12 cellular contexts compared by ENCODE assay signal in genomic region chr14:36656769-36657408, GRCh38. TPM values are rescaled to one million over a fixed set of nuclear protein-coding genes. Genes with fewer than 3 reads are reported as not detected.
A peak's percentile ranks its signal among the peaks of the same experiment; 100 is the strongest.
DNase-seq lines count a peak whose midpoint lies in the region; ATAC-seq and TF ChIP-seq lines count a peak whose summit lies in the region.
"Had no signal": no experiment of that assay in that cellular context is flagged by ENCODE, and none has a peak within 500 bp of the region (broad histone marks: within the 10 kb centered on the region; RNA-seq: fewer than 3 reads in every experiment).

No MANE protein-coding gene starts in this region.

- H3K27ac ChIP-seq in CD4-positive, alpha-beta memory T cell (ENCODE audit: low read depth, low read length), result no peak overlapping the region

- H3K4me3 Mint-ChIP-seq in CD4-positive, alpha-beta memory T cell, result peak overlapping the region in 7 of 8 donors; percentile 30 to 72 (median 39)
- H3K4me3 Mint-ChIP-seq in dendritic cell treated with granulocyte-macrophage colony-stimulating factor and Interleukin-4, amounts not matched to agents 40 ng/mL and 50 ng/mL, for 4 days, result peak overlapping the region; percentile 13
- peak overlapping the region; percentile 41 for H3K4me3 Mint-ChIP-seq in progenitor cell of endocrine pancreas (ENCODE audit: low read depth)

- peaks cover 16 to 55% (median 31%) of the 10 kb centered on the region in 4 donors for H3K4me1 Mint-ChIP-seq in CD4-positive, alpha-beta memory T cell
- H3K4me1 Mint-ChIP-seq in dendritic cell treated with granulocyte-macrophage colony-stimulating factor and Interleukin-4, amounts not matched to agents 40 ng/mL and 50 ng/mL, for 4 days (ENCODE audit: low read depth), result peaks cover 26% of the 10 kb centered on the region
- peaks cover 20% of the 10 kb centered on the region for H3K4me1 Mint-ChIP-seq in progenitor cell of endocrine pancreas (ENCODE audit: low read depth)

- intact Hi-C loops in CD4-positive, alpha-beta memory T cell (cut with micrococcal nuclease), result no loop called here
- intact Hi-C loops in dendritic cell treated with granulocyte-macrophage colony-stimulating factor and Interleukin-4, amounts not matched to agents 40 ng/mL and 50 ng/mL, for 4 days (cut with micrococcal nuclease), result no loop called here

- peaks cover 51% of the 10 kb centered on the region for H3K27me3 ChIP-seq in CD4-positive, alpha-beta memory T cell (ENCODE audit: insufficient read depth, low read length)

- peaks cover 19% of the 10 kb centered on the region for H3K4me1 ChIP-seq in CD4-positive, alpha-beta memory T cell (ENCODE audit: insufficient read depth, low read length)

- H3K4me3 ChIP-seq in CD4-positive, alpha-beta memory T cell (ENCODE audit: low read length in 2 of 2), result no peak overlapping the region

- no peaks in the 10 kb centered on the region for H3K36me3 ChIP-seq in CD4-positive, alpha-beta memory T cell (ENCODE audit: insufficient read depth, low read length)

- in situ Hi-C loops in G401 (cut with HindIII; ENCODE audit: low sequenced_read_pairs), result no loop called here

- TF ChIP-seq CTCF in GM10248 (IDR thresholded peaks at IDR 0.05; ENCODE audit: control extremely low read depth, extremely low read depth, low read depth, missing control alignments), result no peak
- no peak for TF ChIP-seq CTCF in progenitor cell of endocrine pancreas (IDR thresholded peaks at IDR 0.05; ENCODE audit: unreplicated experiment)

- H3K9me3 Mint-ChIP-seq in CD4-positive, alpha-beta memory T cell, result peaks cover 0 to 14% (median 10%) of the 10 kb centered on the region in 8 donors
- H3K9me3 Mint-ChIP-seq in dendritic cell treated with granulocyte-macrophage colony-stimulating factor and Interleukin-4, amounts not matched to agents 40 ng/mL and 50 ng/mL, for 4 days, result peaks cover 10% of the 10 kb centered on the region
- H3K9me3 Mint-ChIP-seq in progenitor cell of endocrine pancreas (ENCODE audit: low read depth), result no peaks in the 10 kb centered on the region

- POLR2A ChIA-PET in CD4-positive, alpha-beta memory T cell (lab: Charles Lee; ENCODE audit: partially characterized antibody), result no interaction called here
- POLR2A ChIA-PET in GM10248 (lab: Yijun Ruan, JAX), result no interaction called here

- H3K36me3 Mint-ChIP-seq in CD4-positive, alpha-beta memory T cell, result peaks cover 0 to 1% of the 10 kb centered on the region in 2 donors
- no peaks in the 10 kb centered on the region for H3K36me3 Mint-ChIP-seq in dendritic cell treated with granulocyte-macrophage colony-stimulating factor and Interleukin-4, amounts not matched to agents 40 ng/mL and 50 ng/mL, for 4 days (ENCODE audit: low read depth)
- no peaks in the 10 kb centered on the region for H3K36me3 Mint-ChIP-seq in progenitor cell of endocrine pancreas (ENCODE audit: insufficient read depth)
- H3K36me3 Mint-ChIP-seq: IgD-negative memory B cell had no signal

- ATAC-seq in HG03039 (IDR thresholded peaks at IDR 0.05; ENCODE audit: unreplicated experiment) (no peak), GM18873 (IDR thresholded peaks at IDR 0.05; ENCODE audit: low FRiP score, unreplicated experiment) (no peak)

- H3K27me3 Mint-ChIP-seq in CD4-positive, alpha-beta memory T cell, result peaks cover 63 to 71% of the 10 kb centered on the region in 2 donors
- H3K27me3 Mint-ChIP-seq in dendritic cell treated with granulocyte-macrophage colony-stimulating factor and Interleukin-4, amounts not matched to agents 40 ng/mL and 50 ng/mL, for 4 days, result peaks cover 97% of the 10 kb centered on the region
- H3K27me3 Mint-ChIP-seq in progenitor cell of endocrine pancreas, result peaks cover 100% of the 10 kb centered on the region

- no peak overlapping the region for H3K27ac Mint-ChIP-seq in CD4-positive, alpha-beta memory T cell
- no peak overlapping the region for H3K27ac Mint-ChIP-seq in dendritic cell treated with granulocyte-macrophage colony-stimulating factor and Interleukin-4, amounts not matched to agents 40 ng/mL and 50 ng/mL, for 4 days
- H3K27ac Mint-ChIP-seq in progenitor cell of endocrine pancreas, result no peak overlapping the region

- CTCF ChIA-PET in CD4-positive, alpha-beta memory T cell (lab: Charles Lee; ENCODE audit: partially characterized antibody), result no interaction called here
- CTCF ChIA-PET in GM10248 (lab: Yijun Ruan, JAX), result interaction anchor here (0.9 kb wide), 1 partner anchor 9 kb away, joined by 3 read pairs; no protein-coding TSS in a partner anchor

- DNase-seq in CD4-positive, alpha-beta memory T cell, result no peak
- peak; percentile 11 for DNase-seq in GM10248 (ENCODE audit: extremely low spot score)
- no peak for DNase-seq in progenitor cell of endocrine pancreas (ENCODE audit: low spot score, unreplicated experiment)
- DNase-seq in G401 (ENCODE audit: low spot score), result no peak
- no peak for DNase-seq in retina
- DNase-seq: NCI-H345, occipital lobe had no signal

- no peaks in the 10 kb centered on the region for H3K9me3 ChIP-seq in CD4-positive, alpha-beta memory T cell (ENCODE audit: control insufficient read depth in 1 of 2, low read length in 2 of 2)

RNA-seq across cellular contexts. Expression of gene PAX9, which starts 4.8 kb away (rescaled TPM):
- not detected for total RNA-seq in CD4-positive, alpha-beta memory T cell
- under 1 TPM in 1 of 2 donors, not detected in 1; 0.03 TPM for polyA plus RNA-seq in CD4-positive, alpha-beta memory T cell
- total RNA-seq in progenitor cell of endocrine pancreas, result 0.77 and 1.3 TPM in 2 replicates
- total RNA-seq in G401 (2014; rRNA removed; shearing (Covaris generic)), result not detected in 2 replicates
- total RNA-seq: dermis microvascular lymphatic vessel endothelial cell had no signal
- polyA plus RNA-seq: IgD-negative memory B cell had no signal
